In the genomic region with DNA sequence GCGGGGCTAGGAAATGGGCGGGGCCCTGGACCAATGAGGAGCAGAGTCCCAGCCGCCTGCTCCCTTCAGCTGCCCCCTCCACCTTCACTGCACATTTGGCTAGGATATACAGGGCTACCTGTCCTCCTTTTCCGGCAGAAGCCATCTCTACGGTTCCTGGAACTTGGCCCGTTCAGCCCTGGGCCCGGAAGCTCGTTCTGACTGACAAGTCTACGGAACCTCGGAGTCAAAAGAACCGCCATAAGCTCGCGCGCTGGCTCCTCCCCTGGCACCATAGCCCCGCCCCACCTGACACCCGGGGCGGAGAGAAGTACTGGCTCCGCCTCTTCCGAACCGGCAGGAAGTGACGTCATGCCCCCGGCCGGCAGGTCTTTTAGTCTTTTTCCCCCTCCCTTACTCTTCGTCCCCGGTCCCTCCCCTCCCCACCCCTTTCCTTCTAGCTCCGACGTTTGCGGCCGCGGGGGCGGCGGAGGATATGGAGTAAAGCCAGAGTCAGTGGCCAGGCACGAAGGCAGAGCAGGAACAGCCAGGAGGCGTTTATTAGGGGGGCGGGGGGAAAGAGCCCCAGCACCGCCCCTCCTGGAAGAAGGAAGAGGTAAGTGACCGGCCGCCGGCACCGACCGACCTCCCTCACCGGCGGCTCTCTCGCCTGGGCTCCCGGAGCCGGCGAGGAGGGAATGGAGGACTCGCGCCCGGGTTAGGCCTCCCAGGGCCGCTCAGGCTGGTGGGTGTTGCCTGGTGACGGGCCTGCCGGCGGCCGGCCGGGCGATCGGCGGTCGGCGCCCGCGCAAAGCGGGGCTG, we compare ENCODE assay signal across 8 cellular contexts. TPM values are rescaled to one million over a fixed set of nuclear protein-coding genes. Genes with fewer than 3 reads are reported as not detected.
DNase-seq lines count a peak whose midpoint lies in the region; ATAC-seq, FAIRE-seq and TF ChIP-seq lines count a peak whose summit lies in the region.

A gene (minus strand): TSS at position 278 of the 801 bp plus-strand sequence. CDS start 3 bp downstream, at position 275.
A gene with protein sequence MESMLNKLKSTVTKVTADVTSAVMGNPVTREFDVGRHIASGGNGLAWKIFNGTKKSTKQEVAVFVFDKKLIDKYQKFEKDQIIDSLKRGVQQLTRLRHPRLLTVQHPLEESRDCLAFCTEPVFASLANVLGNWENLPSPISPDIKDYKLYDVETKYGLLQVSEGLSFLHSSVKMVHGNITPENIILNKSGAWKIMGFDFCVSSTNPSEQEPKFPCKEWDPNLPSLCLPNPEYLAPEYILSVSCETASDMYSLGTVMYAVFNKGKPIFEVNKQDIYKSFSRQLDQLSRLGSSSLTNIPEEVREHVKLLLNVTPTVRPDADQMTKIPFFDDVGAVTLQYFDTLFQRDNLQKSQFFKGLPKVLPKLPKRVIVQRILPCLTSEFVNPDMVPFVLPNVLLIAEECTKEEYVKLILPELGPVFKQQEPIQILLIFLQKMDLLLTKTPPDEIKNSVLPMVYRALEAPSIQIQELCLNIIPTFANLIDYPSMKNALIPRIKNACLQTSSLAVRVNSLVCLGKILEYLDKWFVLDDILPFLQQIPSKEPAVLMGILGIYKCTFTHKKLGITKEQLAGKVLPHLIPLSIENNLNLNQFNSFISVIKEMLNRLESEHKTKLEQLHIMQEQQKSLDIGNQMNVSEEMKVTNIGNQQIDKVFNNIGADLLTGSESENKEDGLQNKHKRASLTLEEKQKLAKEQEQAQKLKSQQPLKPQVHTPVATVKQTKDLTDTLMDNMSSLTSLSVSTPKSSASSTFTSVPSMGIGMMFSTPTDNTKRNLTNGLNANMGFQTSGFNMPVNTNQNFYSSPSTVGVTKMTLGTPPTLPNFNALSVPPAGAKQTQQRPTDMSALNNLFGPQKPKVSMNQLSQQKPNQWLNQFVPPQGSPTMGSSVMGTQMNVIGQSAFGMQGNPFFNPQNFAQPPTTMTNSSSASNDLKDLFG (plus strand): TSS at position 376 of the 801 bp plus-strand sequence. CDS start 15,794 bp downstream, outside the sequence.

- peak within 1 kb of the TSS; percentile 98 for H3K27ac ChIP-seq in adipose tissue (ENCODE audit: low read depth, low read length)
- peak within 1 kb of the TSS; percentile 97 for H3K27ac ChIP-seq in cardiac muscle cell
- H3K27ac ChIP-seq in parathyroid adenoma, result peak within 1 kb of the TSS; percentile 86
- H3K27ac ChIP-seq in tibial nerve, result peak within 1 kb of the TSS; percentile 88 to 98 (median 96)

- FAIRE-seq in GM12891 (lab: Jason Lieb, UNC), result peak; percentile 91

- TF ChIP-seq POLR2A in GM12891 (IDR thresholded peaks at IDR 0.05; ENCODE audit: low read depth, low read length) (peak; percentile 14; the same call in 1 of the 2 replicates), tibial nerve (IDR thresholded peaks at IDR 0.05) (peak; percentile 57 to 86)

- peak; percentile 79 to 89 for TF ChIP-seq EP300 in tibial nerve (IDR thresholded peaks at IDR 0.05)

- H3K9me3 ChIP-seq in cardiac muscle cell (ENCODE audit: low read depth), result no peaks in the 10 kb centered on the region
- no peaks in the 10 kb centered on the region for H3K9me3 ChIP-seq in parathyroid adenoma (ENCODE audit: control insufficient read depth, low read length)
- no peaks in the 10 kb centered on the region for H3K9me3 ChIP-seq in tibial nerve

- peaks cover 21% of the 10 kb centered on the region for H3K4me1 ChIP-seq in cardiac muscle cell (ENCODE audit: low read depth)
- peaks cover 9% of the 10 kb centered on the region for H3K4me1 ChIP-seq in parathyroid adenoma
- peaks cover 0 to 46% (median 25%) of the 10 kb centered on the region in 4 donors for H3K4me1 ChIP-seq in tibial nerve

- TF ChIP-seq CTCF in cardiac muscle cell (IDR thresholded peaks at IDR 0.05; ENCODE audit: low read depth, low read length) (no peak), parathyroid adenoma (IDR thresholded peaks at IDR 0.05) (no peak), tibial nerve (IDR thresholded peaks at IDR 0.05) (peak in 3 of 5 experiments; percentile 16 to 19 (median 18))

- peak within 1 kb of the TSS; percentile 68 for H3K9ac ChIP-seq in parathyroid adenoma

- peaks cover 13% of the 10 kb centered on the region for H3K79me2 ChIP-seq in parathyroid adenoma

- peak within 1 kb of the TSS; percentile 87 for H3K4me2 ChIP-seq in parathyroid adenoma (ENCODE audit: low read length)

- H3K4me3 ChIP-seq in cardiac muscle cell, result peak within 1 kb of the TSS; percentile 88
- H3K4me3 ChIP-seq in parathyroid adenoma (ENCODE audit: low read depth, low read length), result peak within 1 kb of the TSS; percentile 89
- peak within 1 kb of the TSS; percentile 69 to 93 (median 85) for H3K4me3 ChIP-seq in tibial nerve

- H3K27me3 ChIP-seq in cardiac muscle cell (no peaks in the 10 kb centered on the region), parathyroid adenoma (ENCODE audit: control insufficient read depth, insufficient read depth, low read length) (no peaks in the 10 kb centered on the region), tibial nerve (no peaks in the 10 kb centered on the region)

- DNase-seq in GM12891 (ENCODE audit: insufficient read length, low spot score) (peak; percentile 69), NCI-H1417 treated with DMSO at 0.1 percent for 48 hours (lab: John Stamatoyannopoulos, UW) (peak; percentile 93), SW 1271 (lab: John Stamatoyannopoulos, UW) (peak; percentile 81 to 90), cardiac muscle cell (ENCODE audit: low read depth in 1 of 2, low spot score in 1 of 2) (peak; percentile 97 to 99), tibial nerve (ENCODE audit: low spot score in 2 of 2) (peak; percentile 93 to 96)

- peak within 1 kb of the TSS; percentile 91 for H2AFZ ChIP-seq in parathyroid adenoma

- H3K36me3 ChIP-seq in cardiac muscle cell (no peaks in the 10 kb centered on the region), parathyroid adenoma (ENCODE audit: control insufficient read depth, insufficient read depth, low read length) (no peaks in the 10 kb centered on the region), tibial nerve (no peaks in the 10 kb centered on the region)

- 0 to 1% (median 0%) methylated on average over 61 to 64 of the region's 64 CpGs for WGBS in adipose tissue, 3 donors
- WGBS in tibial nerve, 2 donors, result 0 to 1% methylated on average over 44 to 63 of the region's 64 CpGs

- peak; percentile 95 for ATAC-seq in HG02798 (IDR thresholded peaks at IDR 0.05; ENCODE audit: poor library complexity, unreplicated experiment)

TF ChIP-seq in GM12891, 5 proteins besides CTCF, POLR2A, EP300 and RAD21:
- TF ChIP-seq POLR2AphosphoS5 (IDR thresholded peaks at IDR 0.05; ENCODE audit: low read depth, low read length), result peak; percentile 23; the same call in 1 of the 2 replicates
- no peak for TF ChIP-seq POU2F2 (IDR thresholded peaks at IDR 0.05; ENCODE audit: low read depth, low read length)

RNA-seq across cellular contexts. Expression of the first gene that starts in this region (rescaled TPM):
- 1.9 TPM for polyA plus RNA-seq in GM12891 (2012; ENCODE audit: low read depth, missing spikeins)
- polyA plus RNA-seq in adipose tissue (1 to 10 TPM in 1 of 3 donors, under 1 TPM in 1, not detected in 1; 0.39 to 1.4 TPM), cardiac muscle cell (4.4 and 5.4 TPM in 2 replicates)
- total RNA-seq in cardiac muscle cell (1.5 and 1.6 TPM in 2 replicates), tibial nerve (1 to 10 TPM in 1 of 4 donors, not detected in 3; 1.2 TPM)

RNA-seq across cellular contexts. Expression of the second gene that starts in this region (rescaled TPM):
- 12.4 TPM for polyA plus RNA-seq in GM12891 (2012; ENCODE audit: low read depth, missing spikeins)
- polyA plus RNA-seq in adipose tissue, result 10 to 100 TPM in 1 of 3 donors, 1 to 10 TPM in 2; 7.8 to 14.7 (median 9.6) TPM
- total RNA-seq in cardiac muscle cell, result 34.5 and 60.7 TPM in 2 replicates
- polyA plus RNA-seq in cardiac muscle cell, result 26.7 and 31.5 TPM in 2 replicates
- total RNA-seq in tibial nerve, result 10 to 100 TPM; 37.5 to 70.1 (median 54.6) TPM

Comparison
In these comparisons a context has a peak if more than half of its experiments do, and no peak if none do; other contexts are left out.
1. Peak in every context shown above with its lines: DNase-seq, ATAC-seq, H3K4me3 ChIP-seq and H3K27ac ChIP-seq.
2. CTCF ChIP-seq: peak in tibial nerve (3 of 5); none in cardiac muscle cell (single experiment) and parathyroid adenoma (single experiment).